Comparison of ENCODE assay signal across 17 cellular contexts in the genomic region with DNA sequence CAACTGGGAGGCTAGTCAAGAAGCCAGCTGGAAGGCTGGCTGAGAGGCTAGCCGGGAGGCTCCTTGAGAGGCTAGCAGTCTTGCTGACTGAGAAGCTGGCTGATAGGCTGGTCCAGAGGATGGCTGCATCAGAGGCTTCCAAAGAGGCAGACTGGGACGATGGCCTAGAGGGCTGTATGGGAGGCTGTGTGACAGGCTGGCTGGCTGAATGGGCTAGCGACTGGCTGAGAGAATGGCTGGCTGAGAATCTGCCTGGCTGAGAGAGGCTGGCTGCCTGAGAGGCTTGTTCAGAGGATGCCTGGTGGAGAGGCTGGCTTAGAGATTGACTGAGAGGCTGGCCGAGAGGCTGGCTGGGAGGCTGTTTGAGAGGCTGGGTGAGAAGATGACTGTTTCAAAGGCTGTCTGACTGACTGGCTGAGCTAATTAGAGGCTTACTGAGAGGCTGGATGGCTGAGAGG. TPM values are rescaled to one million over a fixed set of nuclear protein-coding genes. Genes with fewer than 3 reads are reported as not detected.
DNase-seq lines count a peak whose midpoint lies in the region; ATAC-seq and TF ChIP-seq lines count a peak whose summit lies in the region.
"Had no signal": no experiment of that assay in that cellular context is flagged by ENCODE, and none has a peak within 500 bp of the region (broad histone marks: within the 10 kb centered on the region; RNA-seq: fewer than 3 reads in every experiment).

No MANE protein-coding gene starts in this region.

- no peaks in the 10 kb centered on the region for H3K79me2 ChIP-seq in H9 (ENCODE audit: insufficient read depth, low read length)

- H3K23me2 ChIP-seq in H9 (ENCODE audit: insufficient read length, low read depth, low read length, poor library complexity, severe bottlenecking) = no peaks in the 10 kb centered on the region

- in situ Hi-C loops in Panc1 (cut with HindIII; ENCODE audit: low pct_unique_long_range_greater_than_20kb, low sequenced_read_pairs) = no loop called here

- no peak overlapping the region for H3K4ac ChIP-seq in H9 (ENCODE audit: low read depth, low read length)

- H3K4me2 ChIP-seq in H9 (ENCODE audit: insufficient read depth, insufficient read length, low read length) = no peak overlapping the region
- H3K4me2 ChIP-seq: smooth muscle cell had no signal

- H3K56ac ChIP-seq in H9 (ENCODE audit: insufficient read length, low read depth, low read length) = no peak overlapping the region

- peaks cover 0 to 3% of the 10 kb centered on the region in 2 experiments; a peak in 1 of 5 replicates for H3K9me3 Mint-ChIP-seq in H9
- H3K9me3 Mint-ChIP-seq: activated CD4-positive, alpha-beta T cell treated with anti-CD3 and anti-CD28 coated beads, Interleukin-2, amount 10 ng/mL, durations not matched to agents 24 days and 14 days; type B pancreatic cell had no signal

- WGBS in H9 (ENCODE audit: extremely low coverage, insufficient read length, low lambda C conversion rate) = no CpG with 5 or more reads among the region's 4 CpGs
- 71% methylated on average over 4 of the region's 4 CpGs for WGBS in prostate gland

- H3K79me1 ChIP-seq in H9 (ENCODE audit: insufficient read depth, low read depth, low read length, poor library complexity, severe bottlenecking) = no peaks in the 10 kb centered on the region

- H2AK5ac ChIP-seq in H9 (ENCODE audit: insufficient read length, low read length) = no peak overlapping the region

- no peak overlapping the region for H3K18ac ChIP-seq in H9 (ENCODE audit: insufficient read length, low read depth, low read length)

- no peaks in the 10 kb centered on the region for H3K9me3 ChIP-seq in H9 (ENCODE audit: control insufficient read depth, low read depth, low read length)
- no peaks in the 10 kb centered on the region for H3K9me3 ChIP-seq in Panc1 (ENCODE audit: control insufficient read depth, insufficient read depth, low read depth, low read length)
- no peaks in the 10 kb centered on the region for H3K9me3 ChIP-seq in prostate gland
- no peaks in the 10 kb centered on the region for H3K9me3 ChIP-seq in left lung
- H3K9me3 ChIP-seq: colonic mucosa had no signal

- DNase-seq in H9 (no peak), Panc1 (ENCODE audit: low read depth, low spot score) (no peak), left cardiac atrium (peak; percentile 45), prostate gland (ENCODE audit: low spot score) (no peak), left lung (no peak), NCI-H2081 (lab: John Stamatoyannopoulos, UW) (no peak)
- no peak for DNase-seq in stimulated activated naive CD8-positive, alpha-beta T cell treated with anti-CD3 and anti-CD28 coated beads, Interleukin-15, Interleukin-2, amounts not matched to agents 100 U/mL and 50 U/mL, for 24 hours
- no peak for DNase-seq in stimulated activated CD4-positive, alpha-beta T cell treated with anti-CD3 and anti-CD28 coated beads, Interleukin-2, amount 100 ng/mL, for 48 hours
- DNase-seq: activated CD4-positive, alpha-beta T cell treated with anti-CD3 and anti-CD28 coated beads, Interleukin-2, amount 10 ng/mL, durations not matched to agents 24 days and 14 days; activated gamma-delta T cell; colonic mucosa; foreskin melanocyte; NCI-H1694 had no signal

- no peak overlapping the region for H3K23ac ChIP-seq in H9 (ENCODE audit: insufficient read length, low read depth, low read length)

- ATAC-seq in Panc1 (peak; percentile 54; the same call in 1 of the 2 replicates), left cardiac atrium (peak; percentile 32 to 52), left lung (no peak)
- ATAC-seq in stimulated activated naive CD8-positive, alpha-beta T cell treated with anti-CD3 and anti-CD28 coated beads, Interleukin-15, Interleukin-2, amounts not matched to agents 100 U/mL and 50 U/mL, for 24 hours = no peak

- H4K20me1 ChIP-seq in H9 (ENCODE audit: control insufficient read depth, insufficient read depth, insufficient read length) = no peaks in the 10 kb centered on the region

- no peaks in the 10 kb centered on the region for H3K27me3 ChIP-seq in H9 (ENCODE audit: insufficient read depth, low read length)
- peaks cover 17% of the 10 kb centered on the region for H3K27me3 ChIP-seq in Panc1 (ENCODE audit: control insufficient read depth, insufficient read depth, low read length)
- no peaks in the 10 kb centered on the region for H3K27me3 ChIP-seq in prostate gland (replicated peaks; ENCODE audit: insufficient read depth)
- H3K27me3 ChIP-seq in left lung = no peaks in the 10 kb centered on the region
- H3K27me3 ChIP-seq: colonic mucosa had no signal

- H2AFZ ChIP-seq in H9 (ENCODE audit: low read length) = no peak overlapping the region

- H3K27ac Mint-ChIP-seq in H9 = peak overlapping the region in 2 of 3 experiments; percentile 36 to 76; a peak in 5 of 7 replicates
- H3K27ac Mint-ChIP-seq: activated CD4-positive, alpha-beta T cell treated with anti-CD3 and anti-CD28 coated beads, Interleukin-2, amount 10 ng/mL, durations not matched to agents 24 days and 14 days; type B pancreatic cell had no signal

- H3K27me3 Mint-ChIP-seq in H9 (ENCODE audit: low read depth) = peaks cover 11% of the 10 kb centered on the region

- H4K91ac ChIP-seq in H9 (ENCODE audit: insufficient read length, low read depth, low read length) = no peak overlapping the region

- H3K4me3 ChIP-seq in Panc1 (ENCODE audit: low read depth in 2 of 2, low read length in 2 of 2) (no peak overlapping the region), prostate gland (no peak overlapping the region), left lung (no peak overlapping the region)
- H3K4me3 ChIP-seq: colonic mucosa, lung, smooth muscle cell had no signal

- TF ChIP-seq CTCF in H9 (conservative IDR thresholded peaks at IDR 0.05) = no peak
- TF ChIP-seq CTCF in Panc1 (IDR thresholded peaks at IDR 0.05) = no peak
- no peak for TF ChIP-seq CTCF in prostate gland (IDR thresholded peaks at IDR 0.05)
- TF ChIP-seq CTCF in left lung (IDR thresholded peaks at IDR 0.05) = no peak

- no peak overlapping the region for H2BK120ac ChIP-seq in H9 (ENCODE audit: low read depth, low read length, poor library complexity, severe bottlenecking)

- BruUV-seq in Panc1 (replicated peaks; lab: Mats Ljungman, UMichigan) = no TSS peak

- no peak overlapping the region for H2BK20ac ChIP-seq in H9 (ENCODE audit: low read depth, low read length, poor library complexity, severe bottlenecking)

- no peak overlapping the region for H3K9ac ChIP-seq in H9 (ENCODE audit: extremely low read depth, insufficient read length, low read length)

- no peaks in the 10 kb centered on the region; a peak in 1 of 7 replicates for H3K36me3 Mint-ChIP-seq in H9 (ENCODE audit: insufficient read depth in 1 of 3, low read depth in 3 of 3)
- H3K36me3 Mint-ChIP-seq: type B pancreatic cell had no signal

- CTCF ChIA-PET in Panc1 (lab: Charles Lee) = interaction anchor here (1.7 kb wide), 1 partner anchor 13 kb away, joined by 5 read pairs; no protein-coding TSS in a partner anchor

- no peak for TF ChIP-seq POLR2A in prostate gland (IDR thresholded peaks at IDR 0.05)

- intact Hi-C loops in Panc1 (cut with micrococcal nuclease; ENCODE audit: unreplicated experiment) (no loop called here), left cardiac atrium (cut with DNase I) (no loop called here), prostate gland (cut with DNase I) (no loop called here), left lung (cut with DNase I) (no loop called here)

- H4K8ac ChIP-seq in H9 (replicated peaks; ENCODE audit: insufficient read length, low read depth, low read length) = no peak overlapping the region

- no peak overlapping the region for H3K14ac ChIP-seq in H9 (ENCODE audit: insufficient read depth, low read length)

- H2BK15ac ChIP-seq in H9 (ENCODE audit: low read depth, low read length) = no peak overlapping the region

- H3T11ph ChIP-seq in H9 (ENCODE audit: low read length) = no peak overlapping the region

- H3K4me1 Mint-ChIP-seq in H9 = peaks cover 6 to 28% of the 10 kb centered on the region in 2 experiments
- H3K4me1 Mint-ChIP-seq: activated CD4-positive, alpha-beta T cell treated with anti-CD3 and anti-CD28 coated beads, Interleukin-2, amount 10 ng/mL, durations not matched to agents 24 days and 14 days had no signal

- no peaks in the 10 kb centered on the region for H3K36me3 ChIP-seq in Panc1 (ENCODE audit: control insufficient read depth, insufficient read depth, low read length)
- H3K36me3 ChIP-seq in prostate gland = no peaks in the 10 kb centered on the region
- H3K36me3 ChIP-seq in left lung = no peaks in the 10 kb centered on the region
- H3K36me3 ChIP-seq: colonic mucosa had no signal

- H3K4me1 ChIP-seq in H9 (ENCODE audit: insufficient read depth, low read length) (no peaks in the 10 kb centered on the region), Panc1 (ENCODE audit: control insufficient read depth, insufficient read depth, low read length) (no peaks in the 10 kb centered on the region), prostate gland (replicated peaks) (no peaks in the 10 kb centered on the region), left lung (peaks cover 2 to 4% of the 10 kb centered on the region in 2 donors)
- H3K4me1 ChIP-seq: colonic mucosa had no signal

- no peak overlapping the region; a peak in 1 of 5 replicates for H3K4me3 Mint-ChIP-seq in H9
- H3K4me3 Mint-ChIP-seq: activated CD4-positive, alpha-beta T cell treated with anti-CD3 and anti-CD28 coated beads, Interleukin-2, amount 10 ng/mL, durations not matched to agents 24 days and 14 days; type B pancreatic cell had no signal

- H2BK5ac ChIP-seq in H9 (ENCODE audit: insufficient read length, low read length) = no peak overlapping the region

- POLR2A ChIA-PET in Panc1 (lab: Charles Lee) = no interaction called here

- peak overlapping the region; percentile 14 for H4K5ac ChIP-seq in H9 (ENCODE audit: insufficient read length, low read depth, low read length)

- H2BK12ac ChIP-seq in H9 (ENCODE audit: insufficient read length, low read depth, low read length) = no peak overlapping the region

- no peak overlapping the region for H3K27ac ChIP-seq in H9 (ENCODE audit: insufficient read length, low read depth, low read length)
- no peak overlapping the region for H3K27ac ChIP-seq in Panc1 (ENCODE audit: low read length)
- H3K27ac ChIP-seq in prostate gland = peak overlapping the region; percentile 4 to 56
- peak overlapping the region in 1 of 2 donors; percentile 19 for H3K27ac ChIP-seq in left lung
- H3K27ac ChIP-seq: colonic mucosa had no signal

RNA-seq across cellular contexts. Expression of a gene that starts 34.8 kb away (rescaled TPM):
- total RNA-seq in H9 (2021) (not detected in 2 replicates), Panc1 (2021; ENCODE audit: unreplicated experiment) (0.10 TPM), left cardiac atrium (under 1 TPM in 1 of 2 donors, not detected in 1; 0.41 TPM), prostate gland (not detected), left lung (not detected)
- polyA plus RNA-seq in Panc1 (2012; ENCODE audit: insufficient read length) = not detected
- total RNA-seq: activated CD4-positive, alpha-beta T cell treated with anti-CD3 and anti-CD28 coated beads, Interleukin-2, amount 10 ng/mL, durations not matched to agents 24 days and 14 days; astrocyte; smooth muscle cell had no signal
- polyA plus RNA-seq: smooth muscle cell had no signal

Comparison
In these comparisons a context has a peak if more than half of its experiments do, and no peak if none do; other contexts are left out.
1. H3K27ac ChIP-seq: peak in prostate gland (2 of 2); none in H9 (single experiment) and Panc1 (single experiment).
2. ATAC-seq: peak in Panc1 (single experiment) and left cardiac atrium (2 of 2); none in left lung (single experiment) and stimulated activated naive CD8-positive, alpha-beta T cell treated with anti-CD3 and anti-CD28 coated beads, Interleukin-15, Interleukin-2, amounts not matched to agents 100 U/mL and 50 U/mL, for 24 hours (single experiment).